22 cellular contexts compared by ENCODE assay signal in the genomic region with DNA sequence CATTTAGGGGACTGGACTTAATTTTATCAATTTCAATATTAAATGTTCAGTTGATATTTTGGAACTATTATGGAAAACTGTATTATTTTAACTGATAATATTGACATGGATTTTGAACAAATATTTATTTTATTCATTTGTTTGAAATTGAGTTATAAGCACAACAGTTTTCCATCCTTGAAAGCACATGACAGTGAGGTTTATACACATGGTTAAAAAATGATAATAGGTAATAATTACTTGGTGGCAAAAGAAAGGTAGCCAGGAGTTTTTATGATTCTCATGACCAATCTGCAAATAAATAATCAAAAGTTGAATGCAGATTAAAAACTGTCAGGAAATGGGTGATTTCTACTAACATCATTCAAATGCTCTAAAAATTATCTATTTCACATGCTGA.
"Had no signal": no experiment of that assay in that cellular context is flagged by ENCODE, and none has a peak within 500 bp of the region (broad histone marks: within the 10 kb centered on the region; RNA-seq: fewer than 3 reads in every experiment).

No MANE protein-coding gene starts in this region.

- H3K4me3 ChIP-seq: MG63 had no signal

- H3K36me3 ChIP-seq: MG63 had no signal

- H3K27me3 ChIP-seq: MG63 had no signal

- H3K9me3 ChIP-seq: MG63 had no signal

- DNase-seq: Karpas-422, MG63, MM.1S, NCI-H1048, NCI-H1092, NCI-H1092 treated with DMSO at 0.1 percent for 48 hours, NCI-H1105, NCI-H1417 treated with DMSO at 0.1 percent for 48 hours, NCI-H1436, NCI-H1436 treated with DMSO at 0.1 percent for 48 hours, NCI-H187, NCI-H187 treated with DMSO at 0.1 percent for 48 hours, NCI-H2029, NCI-H2029 treated with DMSO at 0.1 percent for 48 hours, NCI-H2081 treated with DMSO at 0.1 percent for 48 hours, NCI-H2107, NCI-H2227 treated with DMSO at 0.1 percent for 48 hours, NCI-H226, NCI-H345, NCI-H446 treated with DMSO at 0.1 percent for 48 hours, NCI-H510A, NCI-H510A treated with DMSO at 0.1 percent for 48 hours had no signal
